ENCODE assay signal across 25 cellular contexts in genomic region chr17:4314618-4315017, GRCh38. TPM values are rescaled to one million over a fixed set of nuclear protein-coding genes. Genes with fewer than 3 reads are reported as not detected.
DNase-seq lines count a peak whose midpoint lies in the region; ATAC-seq and TF ChIP-seq lines count a peak whose summit lies in the region.
"Had no signal": no experiment of that assay in that cellular context is flagged by ENCODE, and none has a peak within 500 bp of the region (broad histone marks: within the 10 kb centered on the region; RNA-seq: fewer than 3 reads in every experiment).

No MANE protein-coding gene starts in this region.

- POLR2A ChIA-PET in PC-9 (lab: Charles Lee; ENCODE audit: unreplicated experiment): interaction anchor here (0.6 to 0.7 kb wide), 3 partner anchors 46 to 575 kb away, joined by 3 to 5 read pairs (median 5); no protein-coding TSS in a partner anchor

- no peak overlapping the region for H2AFZ ChIP-seq in PC-9

- no peak for TF ChIP-seq CTCF in PC-9 (conservative IDR thresholded peaks at IDR 0.05)

- CTCF ChIA-PET in PC-9 (lab: Charles Lee): no interaction called here

- H3K27ac ChIP-seq in PC-9: peak overlapping the region; percentile 23; the same call in 1 of the 2 replicates
- H3K27ac ChIP-seq: BLaER1, epithelial cell of prostate, prostate gland, suprapubic skin had no signal

- H3K4me3 Mint-ChIP-seq in activated naive CD4-positive, alpha-beta T cell treated with anti-CD3 and anti-CD28 coated beads, Interleukin-2, amount 50 U/mL, for 24 hours: no peak overlapping the region
- no peak overlapping the region for H3K4me3 Mint-ChIP-seq in central memory CD8-positive, alpha-beta T cell
- no peak overlapping the region for H3K4me3 Mint-ChIP-seq in stimulated activated effector memory CD8-positive, alpha-beta T cell treated with anti-CD3 and anti-CD28 coated beads, Interleukin-12 subunit alpha, Interleukin-12 subunit beta, amount 100 ng/mL, for 72 hours
- H3K4me3 Mint-ChIP-seq: activated naive CD8-positive, alpha-beta T cell treated with anti-CD3 and anti-CD28 coated beads, Interleukin-2, amount 10 ng/mL, durations not matched to agents 7 days and 5 days had no signal

- H3K79me2 ChIP-seq in PC-9 (ENCODE audit: low read depth): peaks cover 95% of the 10 kb centered on the region

- no peaks in the 10 kb centered on the region for H3K9me3 ChIP-seq in PC-9 (ENCODE audit: insufficient read depth, low read depth)
- H3K9me3 ChIP-seq: BLaER1, heart left ventricle, prostate gland, suprapubic skin had no signal

- BruUV-seq in PC-9 (replicated peaks; lab: Mats Ljungman, UMichigan): no TSS peak

- H3K4me1 ChIP-seq in PC-9 (replicated peaks; ENCODE audit: insufficient read depth): peaks cover 9% of the 10 kb centered on the region

- no peaks in the 10 kb centered on the region for H3K36me3 ChIP-seq in PC-9 (ENCODE audit: low read depth)
- H3K36me3 ChIP-seq: heart left ventricle, prostate gland, suprapubic skin had no signal

- intact Hi-C loops in PC-9 (cut with micrococcal nuclease; ENCODE audit: unreplicated experiment): no loop called here

- H3K4me3 ChIP-seq in PC-9: no peak overlapping the region
- H3K4me3 ChIP-seq: BLaER1, heart left ventricle, prostate gland, skin epidermis, suprapubic skin had no signal

- H3K9me2 ChIP-seq in PC-9 (ENCODE audit: insufficient read depth): no peaks in the 10 kb centered on the region

- no peak for DNase-seq in activated naive CD4-positive, alpha-beta T cell treated with anti-CD3 and anti-CD28 coated beads, Interleukin-2, amount 50 U/mL, for 72 hours (ENCODE audit: low spot score in 2 of 2)
- DNase-seq in PC-9 (peak in 1 of 2 experiments; percentile 21), SIG-M5 treated with dmso at 0.1 percent for 504 hours (lab: John Stamatoyannopoulos, UW; ENCODE audit: unreplicated experiment) (no peak), NCI-H128 (lab: John Stamatoyannopoulos, UW; ENCODE audit: unreplicated experiment) (no peak), G401 (ENCODE audit: low spot score) (no peak)
- DNase-seq in central memory CD8-positive, alpha-beta T cell (ENCODE audit: low spot score in 2 of 2): no peak
- DNase-seq in stimulated activated effector memory CD8-positive, alpha-beta T cell treated with anti-CD3 and anti-CD28 coated beads, Interleukin-12 subunit alpha, Interleukin-12 subunit beta, amount 100 ng/mL, for 72 hours (ENCODE audit: low spot score in 2 of 2): no peak
- DNase-seq: ACHN; activated CD4-positive, alpha-beta T cell treated with anti-CD3 and anti-CD28 coated beads for 1 hour; activated naive CD8-positive, alpha-beta T cell treated with anti-CD3 and anti-CD28 coated beads, Interleukin-2, amount 10 ng/mL, durations not matched to agents 7 days and 5 days; HCEC 1CT; heart left ventricle; IMR-90; mammary epithelial cell; NCI-H1105; NCI-H2081 treated with DMSO at 0.1 percent for 48 hours; NCI-H446; stimulated activated CD4-positive, alpha-beta T cell treated with anti-CD3 and anti-CD28 coated beads, Interleukin-1b, Interleukin-23, amount 100 ng/mL, for 48 hours had no signal

- peaks cover 24% of the 10 kb centered on the region for H3F3A ChIP-seq in PC-9 (ENCODE audit: insufficient read depth, low read depth)

- in situ Hi-C loops in G401 (cut with HindIII; ENCODE audit: low sequenced_read_pairs): no loop called here

- peaks cover 90% of the 10 kb centered on the region for H3K4me1 Mint-ChIP-seq in activated naive CD4-positive, alpha-beta T cell treated with anti-CD3 and anti-CD28 coated beads, Interleukin-2, amount 50 U/mL, for 24 hours
- H3K4me1 Mint-ChIP-seq in central memory CD8-positive, alpha-beta T cell: peaks cover 78% of the 10 kb centered on the region
- H3K4me1 Mint-ChIP-seq in stimulated activated effector memory CD8-positive, alpha-beta T cell treated with anti-CD3 and anti-CD28 coated beads, Interleukin-12 subunit alpha, Interleukin-12 subunit beta, amount 100 ng/mL, for 72 hours: peaks cover 72% of the 10 kb centered on the region

- ATAC-seq in activated naive CD4-positive, alpha-beta T cell treated with anti-CD3 and anti-CD28 coated beads, Interleukin-2, amount 50 U/mL, for 72 hours: no peak
- ATAC-seq in central memory CD8-positive, alpha-beta T cell (replicated peaks; ENCODE audit: extremely low read depth, poor library complexity, severe bottlenecking): no peak
- ATAC-seq in stimulated activated effector memory CD8-positive, alpha-beta T cell treated with anti-CD3 and anti-CD28 coated beads, Interleukin-12 subunit alpha, Interleukin-12 subunit beta, amount 100 ng/mL, for 72 hours: no peak
- ATAC-seq: heart left ventricle, Right ventricle myocardium inferior had no signal

- H3K27me3 ChIP-seq in PC-9 (ENCODE audit: insufficient read depth, low read depth): no peaks in the 10 kb centered on the region
- H3K27me3 ChIP-seq: BLaER1, heart left ventricle, suprapubic skin had no signal

- H3K4me2 ChIP-seq in PC-9: no peak overlapping the region
- H3K4me2 ChIP-seq: BLaER1 had no signal

- no peaks in the 10 kb centered on the region for H3K9me3 Mint-ChIP-seq in activated naive CD4-positive, alpha-beta T cell treated with anti-CD3 and anti-CD28 coated beads, Interleukin-2, amount 50 U/mL, for 24 hours
- no peaks in the 10 kb centered on the region for H3K9me3 Mint-ChIP-seq in activated naive CD4-positive, alpha-beta T cell treated with anti-CD3 and anti-CD28 coated beads, Interleukin-2, amount 50 U/mL, for 72 hours
- no peaks in the 10 kb centered on the region for H3K9me3 Mint-ChIP-seq in central memory CD8-positive, alpha-beta T cell
- no peaks in the 10 kb centered on the region for H3K9me3 Mint-ChIP-seq in stimulated activated effector memory CD8-positive, alpha-beta T cell treated with anti-CD3 and anti-CD28 coated beads, Interleukin-12 subunit alpha, Interleukin-12 subunit beta, amount 100 ng/mL, for 72 hours
- H3K9me3 Mint-ChIP-seq: activated naive CD8-positive, alpha-beta T cell treated with anti-CD3 and anti-CD28 coated beads, Interleukin-2, amount 10 ng/mL, durations not matched to agents 7 days and 5 days had no signal

- no peaks in the 10 kb centered on the region for H3K36me3 Mint-ChIP-seq in activated naive CD4-positive, alpha-beta T cell treated with anti-CD3 and anti-CD28 coated beads, Interleukin-2, amount 50 U/mL, for 24 hours
- H3K36me3 Mint-ChIP-seq in activated naive CD4-positive, alpha-beta T cell treated with anti-CD3 and anti-CD28 coated beads, Interleukin-2, amount 50 U/mL, for 72 hours: peaks cover 0 to 17% of the 10 kb centered on the region in 2 donors
- peaks cover 13% of the 10 kb centered on the region for H3K36me3 Mint-ChIP-seq in central memory CD8-positive, alpha-beta T cell (ENCODE audit: insufficient read depth)
- no peaks in the 10 kb centered on the region for H3K36me3 Mint-ChIP-seq in stimulated activated effector memory CD8-positive, alpha-beta T cell treated with anti-CD3 and anti-CD28 coated beads, Interleukin-12 subunit alpha, Interleukin-12 subunit beta, amount 100 ng/mL, for 72 hours

- peak overlapping the region; percentile 74 for H3K27ac Mint-ChIP-seq in activated naive CD4-positive, alpha-beta T cell treated with anti-CD3 and anti-CD28 coated beads, Interleukin-2, amount 50 U/mL, for 24 hours
- H3K27ac Mint-ChIP-seq in activated naive CD4-positive, alpha-beta T cell treated with anti-CD3 and anti-CD28 coated beads, Interleukin-2, amount 50 U/mL, for 72 hours: no peak overlapping the region
- H3K27ac Mint-ChIP-seq in central memory CD8-positive, alpha-beta T cell (ENCODE audit: low read depth): peak overlapping the region; percentile 50
- H3K27ac Mint-ChIP-seq in stimulated activated effector memory CD8-positive, alpha-beta T cell treated with anti-CD3 and anti-CD28 coated beads, Interleukin-12 subunit alpha, Interleukin-12 subunit beta, amount 100 ng/mL, for 72 hours: peak overlapping the region; percentile 41
- H3K27ac Mint-ChIP-seq: activated naive CD8-positive, alpha-beta T cell treated with anti-CD3 and anti-CD28 coated beads, Interleukin-2, amount 10 ng/mL, durations not matched to agents 7 days and 5 days had no signal

- H4K20me1 ChIP-seq in PC-9 (ENCODE audit: insufficient read depth): peaks cover 75% of the 10 kb centered on the region

- no peaks in the 10 kb centered on the region for H3K27me3 Mint-ChIP-seq in activated naive CD4-positive, alpha-beta T cell treated with anti-CD3 and anti-CD28 coated beads, Interleukin-2, amount 50 U/mL, for 24 hours
- H3K27me3 Mint-ChIP-seq in central memory CD8-positive, alpha-beta T cell: no peaks in the 10 kb centered on the region
- H3K27me3 Mint-ChIP-seq: activated naive CD8-positive, alpha-beta T cell treated with anti-CD3 and anti-CD28 coated beads, Interleukin-2, amount 10 ng/mL, durations not matched to agents 7 days and 5 days had no signal

RNA-seq across cellular contexts. Expression of gene ANKFY1, which starts 50.8 kb away (rescaled TPM):
- total RNA-seq in activated naive CD4-positive, alpha-beta T cell treated with anti-CD3 and anti-CD28 coated beads, Interleukin-2, amount 50 U/mL, for 72 hours: 10 to 100 TPM; 52.8 to 54.0 TPM
- total RNA-seq in PC-9 (2021): 63.9 and 74.5 TPM in 2 replicates
- total RNA-seq in G401 (2014; rRNA removed; shearing (Covaris generic)): 13.3 and 22.2 TPM in 2 replicates

RNA-seq across cellular contexts. Expression of gene UBE2G1, which starts 51.9 kb away (rescaled TPM):
- total RNA-seq in activated naive CD4-positive, alpha-beta T cell treated with anti-CD3 and anti-CD28 coated beads, Interleukin-2, amount 50 U/mL, for 72 hours: 10 to 100 TPM; 57.9 to 68.1 TPM
- total RNA-seq in PC-9 (2021): 104 and 111 TPM in 2 replicates
- total RNA-seq in G401 (2014; rRNA removed; shearing (Covaris generic)): 43.3 and 70.9 TPM in 2 replicates

Comparison
In these comparisons a context has a peak if more than half of its experiments do, and no peak if none do; other contexts are left out.
1. H3K27ac Mint-ChIP-seq: peak in activated naive CD4-positive, alpha-beta T cell treated with anti-CD3 and anti-CD28 coated beads, Interleukin-2, amount 50 U/mL, for 24 hours (single experiment), central memory CD8-positive, alpha-beta T cell (single experiment) and stimulated activated effector memory CD8-positive, alpha-beta T cell treated with anti-CD3 and anti-CD28 coated beads, Interleukin-12 subunit alpha, Interleukin-12 subunit beta, amount 100 ng/mL, for 72 hours (single experiment); none in activated naive CD4-positive, alpha-beta T cell treated with anti-CD3 and anti-CD28 coated beads, Interleukin-2, amount 50 U/mL, for 72 hours (0 of 2).